Comparison of ENCODE assay signal across 9 cellular contexts in genomic region chr12:124466200-124467128, GRCh38.
A peak's percentile ranks its signal among the peaks of the same experiment; 100 is the strongest.
DNase-seq lines count a peak whose midpoint lies in the region; ATAC-seq and TF ChIP-seq lines count a peak whose summit lies in the region.
"Had no signal": no experiment of that assay in that cellular context is flagged by ENCODE, and none has a peak within 500 bp of the region (broad histone marks: within the 10 kb centered on the region; RNA-seq: fewer than 3 reads in every experiment).

No MANE protein-coding gene starts in this region.

- H3K4me1 ChIP-seq in lower lobe of right lung: peaks cover 24% of the 10 kb centered on the region

- POLR2A ChIA-PET in RWPE1 (lab: Yijun Ruan, JAX; ENCODE audit: low non-redundant PET): no interaction called here

- intact Hi-C loops in activated T-helper 2 cell treated with anti-CD3 and anti-CD28 coated beads, Interferon-gamma antibody, Interleukin-2, Interleukin-4, amounts not matched to agents 10 μg/mL and 5 μg/mL and 100 μg/mL, durations not matched to agents 14 hours and 24 hours and 36 hours (cut with micrococcal nuclease): loop anchor here (1.0 to 5.0 kb wide), 4 partner anchors 9 to 451 kb away; no protein-coding TSS in a partner anchor
- intact Hi-C loops in lower lobe of right lung (cut with DNase I): no loop called here

- H3K9me3 Mint-ChIP-seq in activated T-helper 2 cell treated with anti-CD3 and anti-CD28 coated beads, Interferon-gamma antibody, Interleukin-2, Interleukin-4, amounts not matched to agents 10 μg/mL and 5 μg/mL and 100 μg/mL, durations not matched to agents 14 hours and 24 hours and 36 hours: peaks cover 26% of the 10 kb centered on the region
- H3K9me3 Mint-ChIP-seq in stimulated activated naive B cell treated with anti-CD40 and anti-IgM and Interleukin-4, amounts not matched to agents 10 μg/mL and 1 μg/mL and 100 μg/mL, for 72 hours: peaks cover 16 to 22% of the 10 kb centered on the region in 2 donors

- no peaks in the 10 kb centered on the region for H3K27me3 Mint-ChIP-seq in activated T-helper 2 cell treated with anti-CD3 and anti-CD28 coated beads, Interferon-gamma antibody, Interleukin-2, Interleukin-4, amounts not matched to agents 10 μg/mL and 5 μg/mL and 100 μg/mL, durations not matched to agents 14 hours and 24 hours and 36 hours (ENCODE audit: low read depth)
- no peaks in the 10 kb centered on the region for H3K27me3 Mint-ChIP-seq in stimulated activated naive B cell treated with anti-CD40 and anti-IgM and Interleukin-4, amounts not matched to agents 10 μg/mL and 1 μg/mL and 100 μg/mL, for 72 hours

- no peaks in the 10 kb centered on the region for H3K27me3 ChIP-seq in lower lobe of right lung (ENCODE audit: low read depth)

- peak overlapping the region; percentile 35 for H3K4me3 ChIP-seq in lower lobe of right lung

- H3K4me1 Mint-ChIP-seq in activated T-helper 2 cell treated with anti-CD3 and anti-CD28 coated beads, Interferon-gamma antibody, Interleukin-2, Interleukin-4, amounts not matched to agents 10 μg/mL and 5 μg/mL and 100 μg/mL, durations not matched to agents 14 hours and 24 hours and 36 hours (ENCODE audit: low read depth): peaks cover 36% of the 10 kb centered on the region
- H3K4me1 Mint-ChIP-seq in stimulated activated naive B cell treated with anti-CD40 and anti-IgM and Interleukin-4, amounts not matched to agents 10 μg/mL and 1 μg/mL and 100 μg/mL, for 72 hours: peaks cover 44 to 61% of the 10 kb centered on the region in 2 donors

- TF ChIP-seq CTCF in RWPE1 (conservative IDR thresholded peaks at IDR 0.05; ENCODE audit: low read depth) (no peak), lower lobe of right lung (IDR thresholded peaks at IDR 0.05) (peak; percentile 35)

- H3K27ac ChIP-seq in RWPE1 (peak overlapping the region; percentile 40), lower lobe of right lung (peak overlapping the region; percentile 47)

- H3K36me3 Mint-ChIP-seq in activated T-helper 2 cell treated with anti-CD3 and anti-CD28 coated beads, Interferon-gamma antibody, Interleukin-2, Interleukin-4, amounts not matched to agents 10 μg/mL and 5 μg/mL and 100 μg/mL, durations not matched to agents 14 hours and 24 hours and 36 hours (ENCODE audit: low read depth): peaks cover 67% of the 10 kb centered on the region
- peaks cover 71 to 90% of the 10 kb centered on the region in 2 donors for H3K36me3 Mint-ChIP-seq in stimulated activated naive B cell treated with anti-CD40 and anti-IgM and Interleukin-4, amounts not matched to agents 10 μg/mL and 1 μg/mL and 100 μg/mL, for 72 hours

- CTCF ChIA-PET in RWPE1 (lab: Yijun Ruan, JAX): no interaction called here

- peaks cover 5% of the 10 kb centered on the region for H3K9me3 ChIP-seq in lower lobe of right lung

- ATAC-seq in GM18520 (IDR thresholded peaks at IDR 0.05; ENCODE audit: unreplicated experiment) (peak; percentile 95), HG02885 (IDR thresholded peaks at IDR 0.05; ENCODE audit: poor library complexity, unreplicated experiment) (peak; percentile 95), lower lobe of right lung (peak; percentile 68 to 87)
- ATAC-seq in stimulated activated naive B cell treated with anti-CD40 and anti-IgM and Interleukin-4, amounts not matched to agents 10 μg/mL and 1 μg/mL and 100 μg/mL, for 72 hours (replicated peaks): peak; percentile 98

- peak overlapping the region; percentile 60 for H3K4me3 Mint-ChIP-seq in activated T-helper 2 cell treated with anti-CD3 and anti-CD28 coated beads, Interferon-gamma antibody, Interleukin-2, Interleukin-4, amounts not matched to agents 10 μg/mL and 5 μg/mL and 100 μg/mL, durations not matched to agents 14 hours and 24 hours and 36 hours (ENCODE audit: low read depth)
- H3K4me3 Mint-ChIP-seq in stimulated activated naive B cell treated with anti-CD40 and anti-IgM and Interleukin-4, amounts not matched to agents 10 μg/mL and 1 μg/mL and 100 μg/mL, for 72 hours: peak overlapping the region; percentile 67 to 70
- H3K4me3 Mint-ChIP-seq: brain had no signal

- DNase-seq in RWPE1 (ENCODE audit: low spot score) (no peak), lower lobe of right lung (peak; percentile 74), cortex of kidney (lab: John Stamatoyannopoulos, UW) (no peak), HPDE6-E6E7 (ENCODE audit: extremely low spot score) (no peak)
- DNase-seq in activated T-helper 2 cell treated with anti-CD3 and anti-CD28 coated beads, Interferon-gamma antibody, Interleukin-2, Interleukin-4, amounts not matched to agents 10 μg/mL and 5 μg/mL and 100 μg/mL, durations not matched to agents 14 hours and 24 hours and 36 hours (ENCODE audit: low spot score): peak; percentile 83
- peak; percentile 86 for DNase-seq in stimulated activated naive B cell treated with anti-CD40 and anti-IgM and Interleukin-4, amounts not matched to agents 10 μg/mL and 1 μg/mL and 100 μg/mL, for 72 hours

- H3K27ac Mint-ChIP-seq in activated T-helper 2 cell treated with anti-CD3 and anti-CD28 coated beads, Interferon-gamma antibody, Interleukin-2, Interleukin-4, amounts not matched to agents 10 μg/mL and 5 μg/mL and 100 μg/mL, durations not matched to agents 14 hours and 24 hours and 36 hours: peak overlapping the region; percentile 74
- H3K27ac Mint-ChIP-seq in stimulated activated naive B cell treated with anti-CD40 and anti-IgM and Interleukin-4, amounts not matched to agents 10 μg/mL and 1 μg/mL and 100 μg/mL, for 72 hours: peak overlapping the region; percentile 94

- peaks cover 70% of the 10 kb centered on the region for H3K36me3 ChIP-seq in lower lobe of right lung

Comparison
In these comparisons a context has a peak if more than half of its experiments do, and no peak if none do; other contexts are left out.
1. DNase-seq: peak in activated T-helper 2 cell treated with anti-CD3 and anti-CD28 coated beads, Interferon-gamma antibody, Interleukin-2, Interleukin-4, amounts not matched to agents 10 μg/mL and 5 μg/mL and 100 μg/mL, durations not matched to agents 14 hours and 24 hours and 36 hours (single experiment), lower lobe of right lung (single experiment) and stimulated activated naive B cell treated with anti-CD40 and anti-IgM and Interleukin-4, amounts not matched to agents 10 μg/mL and 1 μg/mL and 100 μg/mL, for 72 hours (single experiment); none in RWPE1 (single experiment), cortex of kidney (single experiment) and HPDE6-E6E7 (single experiment).
2. Peak in every context shown above with its lines, with median percentiles within 50 percentile points of each other: ATAC-seq.